28 cellular contexts compared by ENCODE assay signal in the genomic region with DNA sequence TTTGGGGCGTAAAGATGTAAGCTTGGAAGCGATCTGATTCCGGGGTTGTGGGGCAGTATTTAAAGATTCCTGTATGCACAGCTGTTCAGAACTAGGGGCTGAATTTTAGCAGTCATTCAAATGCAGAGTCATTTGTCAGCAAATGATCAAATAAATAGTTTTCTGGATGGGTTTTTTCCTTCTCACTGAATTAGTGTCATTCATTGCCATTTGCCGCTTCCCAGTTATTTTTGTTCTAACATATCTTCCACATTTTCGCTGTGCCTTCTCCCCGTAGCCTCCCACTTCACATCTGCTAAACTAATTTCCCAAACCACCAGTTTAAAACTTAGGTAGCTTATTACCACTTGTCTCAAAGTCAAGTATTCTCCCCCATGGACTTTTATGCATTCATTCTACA. TPM values are rescaled to one million over a fixed set of nuclear protein-coding genes. Genes with fewer than 3 reads are reported as not detected.
"Had no signal": no experiment of that assay in that cellular context is flagged by ENCODE, and none has a peak within 500 bp of the region (broad histone marks: within the 10 kb centered on the region; RNA-seq: fewer than 3 reads in every experiment).

No MANE protein-coding gene starts in this region.

- H3K27me3 ChIP-seq: left lung, right atrium auricular region, right lobe of liver, testis, thyroid gland, transverse colon, uterus had no signal

- H3K4me1 ChIP-seq: uterus had no signal

- H3K9ac ChIP-seq: parathyroid adenoma had no signal

- H3K27ac ChIP-seq: left lung, parathyroid adenoma, psoas muscle, right atrium auricular region, right lobe of liver, testis, thyroid gland, transverse colon, uterus had no signal

- H3K79me2 ChIP-seq: parathyroid adenoma had no signal

- H3K4me2 ChIP-seq: smooth muscle cell had no signal

- H3K36me3 ChIP-seq: left lung, right atrium auricular region, right lobe of liver, thyroid gland, transverse colon, uterus had no signal

- H3K9me3 ChIP-seq: left lung, mucosa of descending colon, psoas muscle, right atrium auricular region, right lobe of liver, testis, thyroid gland, transverse colon, uterus had no signal

- ATAC-seq: left colon; left lung; mucosa of descending colon; naive thymus-derived CD8-positive, alpha-beta T cell; psoas muscle; right lobe of liver; stimulated activated memory B cell treated with anti-CD40 and anti-IgM and Interleukin-4, amounts not matched to agents 10 μg/mL and 1 μg/mL and 100 μg/mL, for 72 hours; stimulated activated naive CD8-positive, alpha-beta T cell treated with anti-CD3 and anti-CD28 coated beads, Interleukin-15, amount 100 ng/mL, for 72 hours had no signal

- DNase-seq: hypothalamus; immature natural killer cell; kidney; left colon; left lung; mucosa of descending colon; naive thymus-derived CD8-positive, alpha-beta T cell; nucleus accumbens; psoas muscle; right lobe of liver; stimulated activated CD4-positive, alpha-beta T cell treated with anti-CD3 and anti-CD28 coated beads, Interleukin-1b, Interleukin-23, amount 100 ng/mL, for 48 hours; stimulated activated CD4-positive, alpha-beta T cell treated with anti-CD3 and anti-CD28 coated beads, Interleukin-2, amount 100 ng/mL, for 48 hours; stimulated activated CD4-positive, alpha-beta T cell treated with anti-CD3 and anti-CD28 coated beads, Interleukin-4, amount 100 ng/mL, for 4 hours; stimulated activated CD8-positive, alpha-beta memory T cell treated with anti-CD3 and anti-CD28 coated beads, Interleukin-4, amount 100 ng/mL, for 48 hours; stimulated activated naive CD4-positive, alpha-beta T cell treated with Interleukin-2 at 50 U/mL for 16 hours; stimulated activated naive CD8-positive, alpha-beta T cell treated with anti-CD3 and anti-CD28 coated beads, Interleukin-15, amount 100 ng/mL, for 72 hours; substantia nigra; testis; thyroid gland; transverse colon; uterus had no signal

- H3K4me3 ChIP-seq: left lung, lung, mucosa of descending colon, psoas muscle, right atrium auricular region, right lobe of liver, smooth muscle cell, testis, thyroid gland, transverse colon, uterus had no signal

- H2AFZ ChIP-seq: parathyroid adenoma had no signal

RNA-seq across cellular contexts. Expression of gene CKMT2, which starts 41.4 kb away (rescaled TPM):
- total RNA-seq: neural crest cell, osteocyte had no signal
- polyA plus RNA-seq: naive thymus-derived CD8-positive, alpha-beta T cell; smooth muscle cell had no signal
